ENCODE assay signal across 11 cellular contexts in the genomic region with DNA sequence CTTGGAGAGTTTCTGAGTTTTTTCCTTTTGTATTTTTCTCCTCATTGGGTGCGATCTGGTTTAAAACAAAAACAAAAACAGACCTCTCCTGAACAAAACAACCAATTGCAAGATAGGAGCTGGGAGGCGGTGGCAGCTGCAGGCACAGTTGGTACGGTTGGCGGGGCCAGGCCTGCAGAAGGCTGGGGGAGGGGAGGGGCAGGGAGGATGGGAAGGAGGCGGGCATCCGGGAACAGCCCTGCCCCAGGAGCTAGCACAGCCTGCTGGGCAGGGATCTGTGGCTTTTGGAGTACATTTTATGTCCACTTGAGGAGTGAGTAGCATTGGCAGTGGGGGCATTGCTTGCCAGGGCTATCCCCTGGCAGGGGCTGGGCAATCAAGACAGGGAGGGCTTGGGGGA. TPM values are rescaled to one million over a fixed set of nuclear protein-coding genes. Genes with fewer than 3 reads are reported as not detected.
DNase-seq lines count a peak whose midpoint lies in the region; ATAC-seq and TF ChIP-seq lines count a peak whose summit lies in the region.
"Had no signal": no experiment of that assay in that cellular context is flagged by ENCODE, and none has a peak within 500 bp of the region (broad histone marks: within the 10 kb centered on the region; RNA-seq: fewer than 3 reads in every experiment).

No MANE protein-coding gene starts in this region.

- no peak overlapping the region for H3K9ac ChIP-seq in SK-N-SH

- no peak overlapping the region for H3K4me2 ChIP-seq in SK-N-SH
- H3K4me2 ChIP-seq: A549 had no signal

- no peak overlapping the region for H3K4me3 ChIP-seq in SK-N-SH (ENCODE audit: low read depth in 2 of 2, low read length in 1 of 2)
- H3K4me3 ChIP-seq in lower lobe of right lung: no peak overlapping the region
- no peak overlapping the region for H3K4me3 ChIP-seq in thyroid gland (replicated peaks in 1 of 3)
- H3K4me3 ChIP-seq: A549, testis had no signal

- no peaks in the 10 kb centered on the region for H3K36me3 ChIP-seq in SK-N-SH (replicated peaks in 1 of 2; ENCODE audit: control insufficient read depth in 1 of 2, insufficient read depth in 2 of 2, low read length in 1 of 2)
- H3K36me3 ChIP-seq in lower lobe of right lung: no peaks in the 10 kb centered on the region
- no peaks in the 10 kb centered on the region for H3K36me3 ChIP-seq in thyroid gland

- CTCF ChIA-PET in SK-N-SH (lab: Yijun Ruan, JAX): interaction anchor here (0.8 to 2.0 kb wide), 5 partner anchors 8 to 69 kb away, joined by 3 to 8 read pairs (median 4); no protein-coding TSS in a partner anchor

- H4K20me1 ChIP-seq in SK-N-SH (ENCODE audit: insufficient read depth): no peaks in the 10 kb centered on the region

- no peak for TF ChIP-seq CTCF in SK-N-SH (IDR thresholded peaks at IDR 0.05)
- no peak for TF ChIP-seq CTCF in VCaP (conservative IDR thresholded peaks at IDR 0.05)
- no peak for TF ChIP-seq CTCF in lower lobe of right lung (IDR thresholded peaks at IDR 0.05)
- no peak for TF ChIP-seq CTCF in thyroid gland (IDR thresholded peaks at IDR 0.05)

- H3K4me1 ChIP-seq in SK-N-SH (ENCODE audit: control insufficient read depth in 1 of 2, insufficient read depth in 2 of 2, low read depth in 1 of 2, low read length in 1 of 2) (peaks cover 0 to 9% of the 10 kb centered on the region in 2 experiments; a peak in 1 of 4 replicates), lower lobe of right lung (peaks cover 30% of the 10 kb centered on the region), thyroid gland (peaks cover 19 to 41% of the 10 kb centered on the region in 2 donors)
- H3K4me1 ChIP-seq: A549, testis had no signal

- TF ChIP-seq EP300 in SK-N-SH (IDR thresholded peaks at IDR 0.05; ENCODE audit: borderline replicate concordance in 1 of 2, low read depth in 1 of 2, low read length in 1 of 2): no peak

- H2AFZ ChIP-seq in SK-N-SH (ENCODE audit: low read depth): no peak overlapping the region

- H3K27me3 ChIP-seq in SK-N-SH (ENCODE audit: insufficient read depth) (no peaks in the 10 kb centered on the region), lower lobe of right lung (ENCODE audit: low read depth) (no peaks in the 10 kb centered on the region), thyroid gland (no peaks in the 10 kb centered on the region)
- H3K27me3 ChIP-seq: testis had no signal

- H3K9me3 ChIP-seq in SK-N-SH: no peaks in the 10 kb centered on the region
- H3K9me3 ChIP-seq in lower lobe of right lung: no peaks in the 10 kb centered on the region
- H3K9me3 ChIP-seq in thyroid gland: no peaks in the 10 kb centered on the region
- H3K9me3 ChIP-seq: A549, testis had no signal

- TF ChIP-seq POLR2A in thyroid gland (IDR thresholded peaks at IDR 0.05): no peak

- WGBS in SK-N-SH (ENCODE audit: low lambda C conversion rate): 80% methylated on average over 6 of the region's 6 CpGs
- 22 to 38% methylated on average over 6 of the region's 6 CpGs for WGBS in thyroid gland, 2 donors

- peak; percentile 66 for DNase-seq in SK-N-SH
- peak; percentile 80 for DNase-seq in lower lobe of right lung
- DNase-seq in thyroid gland: peak; percentile 88 to 92
- DNase-seq in GM19238 (ENCODE audit: insufficient read length, low spot score): no peak
- DNase-seq: testis had no signal

- no peaks in the 10 kb centered on the region for H3F3A ChIP-seq in SK-N-SH (replicated peaks; ENCODE audit: insufficient read depth)

- no peaks in the 10 kb centered on the region for H3K9me2 ChIP-seq in SK-N-SH

- H3K79me2 ChIP-seq in SK-N-SH (ENCODE audit: insufficient read depth): no peaks in the 10 kb centered on the region

- no peak for TF ChIP-seq RAD21 in SK-N-SH (IDR thresholded peaks at IDR 0.05; ENCODE audit: low read length)

- no peak for ATAC-seq in SK-N-SH treated with all-trans-retinoic acid at 6 μM for 48 hours
- peak; percentile 72 to 81 for ATAC-seq in lower lobe of right lung
- no peak for ATAC-seq in HG02623 (IDR thresholded peaks at IDR 0.05; ENCODE audit: unreplicated experiment)
- ATAC-seq in GM21526 (IDR thresholded peaks at IDR 0.05; ENCODE audit: low FRiP score, unreplicated experiment): no peak

- intact Hi-C loops in lower lobe of right lung (cut with DNase I): no loop called here
- intact Hi-C loops in thyroid gland (cut with DNase I): no loop called here

- H3K27ac ChIP-seq in SK-N-SH (ENCODE audit: low read depth in 2 of 2, low read length in 1 of 2): no peak overlapping the region
- peak overlapping the region; percentile 44; the same call in 1 of the 2 replicates for H3K27ac ChIP-seq in VCaP
- H3K27ac ChIP-seq in lower lobe of right lung: peak overlapping the region; percentile 53
- H3K27ac ChIP-seq in thyroid gland: peak overlapping the region in 2 of 3 donors; percentile 3 to 67
- H3K27ac ChIP-seq: A549, testis had no signal

- POLR2A ChIA-PET in SK-N-SH (lab: Yijun Ruan, JAX): interaction anchor here (0.7 kb wide), 1 partner anchor 116 kb away, joined by 3 read pairs; a partner anchor contains a TSS

TF ChIP-seq in SK-N-SH, 30 proteins besides CTCF, POLR2A, EP300 and RAD21:
- TF ChIP-seq, protein P1, sequence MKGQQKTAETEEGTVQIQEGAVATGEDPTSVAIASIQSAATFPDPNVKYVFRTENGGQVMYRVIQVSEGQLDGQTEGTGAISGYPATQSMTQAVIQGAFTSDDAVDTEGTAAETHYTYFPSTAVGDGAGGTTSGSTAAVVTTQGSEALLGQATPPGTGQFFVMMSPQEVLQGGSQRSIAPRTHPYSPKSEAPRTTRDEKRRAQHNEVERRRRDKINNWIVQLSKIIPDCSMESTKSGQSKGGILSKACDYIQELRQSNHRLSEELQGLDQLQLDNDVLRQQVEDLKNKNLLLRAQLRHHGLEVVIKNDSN (IDR thresholded peaks at IDR 0.05; ENCODE audit: borderline replicate concordance, low read depth): no peak
- TF ChIP-seq CHD2 (IDR thresholded peaks at IDR 0.05; ENCODE audit: low read length, partially characterized antibody): peak; percentile 11

TF ChIP-seq in SK-N-SH treated with all-trans-retinoic acid at 6 μM for 48 hours, 23 proteins besides CTCF, POLR2A, EP300 and RAD21:
- no peak for TF ChIP-seq SNAI2 (CRISPR knock-in tag; IDR thresholded peaks at IDR 0.05)
- TF ChIP-seq ARNTL (CRISPR knock-in tag; IDR thresholded peaks at IDR 0.05; ENCODE audit: borderline replicate concordance, low read depth): no peak
- TF ChIP-seq, protein P2, sequence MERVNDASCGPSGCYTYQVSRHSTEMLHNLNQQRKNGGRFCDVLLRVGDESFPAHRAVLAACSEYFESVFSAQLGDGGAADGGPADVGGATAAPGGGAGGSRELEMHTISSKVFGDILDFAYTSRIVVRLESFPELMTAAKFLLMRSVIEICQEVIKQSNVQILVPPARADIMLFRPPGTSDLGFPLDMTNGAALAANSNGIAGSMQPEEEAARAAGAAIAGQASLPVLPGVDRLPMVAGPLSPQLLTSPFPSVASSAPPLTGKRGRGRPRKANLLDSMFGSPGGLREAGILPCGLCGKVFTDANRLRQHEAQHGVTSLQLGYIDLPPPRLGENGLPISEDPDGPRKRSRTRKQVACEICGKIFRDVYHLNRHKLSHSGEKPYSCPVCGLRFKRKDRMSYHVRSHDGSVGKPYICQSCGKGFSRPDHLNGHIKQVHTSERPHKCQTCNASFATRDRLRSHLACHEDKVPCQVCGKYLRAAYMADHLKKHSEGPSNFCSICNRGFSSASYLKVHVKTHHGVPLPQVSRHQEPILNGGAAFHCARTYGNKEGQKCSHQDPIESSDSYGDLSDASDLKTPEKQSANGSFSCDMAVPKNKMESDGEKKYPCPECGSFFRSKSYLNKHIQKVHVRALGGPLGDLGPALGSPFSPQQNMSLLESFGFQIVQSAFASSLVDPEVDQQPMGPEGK (CRISPR knock-in tag; IDR thresholded peaks at IDR 0.05; ENCODE audit: borderline replicate concordance): no peak
- no peak for TF ChIP-seq BACH2 (CRISPR knock-in tag; IDR thresholded peaks at IDR 0.05; ENCODE audit: borderline replicate concordance)
- no peak for TF ChIP-seq ZNF8 (CRISPR knock-in tag; IDR thresholded peaks at IDR 0.05)
- no peak for TF ChIP-seq ESRRG (CRISPR knock-in tag; IDR thresholded peaks at IDR 0.05)
- no peak for TF ChIP-seq RARB (CRISPR knock-in tag; IDR thresholded peaks at IDR 0.05)

RNA-seq across cellular contexts. Expression of a gene that starts 5.2 kb away (rescaled TPM):
- polyA plus RNA-seq in SK-N-SH (2012; rRNA removed): not detected in 2 replicates
- polyA plus RNA-seq in SK-N-SH (2012; cell fraction: cytosol; rRNA removed): not detected in 2 replicates
- polyA plus RNA-seq in SK-N-SH (2012; cell fraction: nucleus; rRNA removed): not detected in 2 replicates
- total RNA-seq in lower lobe of right lung: 26.6 TPM
- not detected for total RNA-seq in thyroid gland
- polyA plus RNA-seq: A549 had no signal

RNA-seq across cellular contexts. Expression of a gene that starts 38.5 kb away (rescaled TPM):
- polyA plus RNA-seq in SK-N-SH (2012; rRNA removed): 0.39 and 0.41 TPM in 2 replicates
- 0.17 and 0.18 TPM in 2 replicates for polyA plus RNA-seq in SK-N-SH (2012; cell fraction: cytosol; rRNA removed)
- 0.67 and 0.83 TPM in 2 replicates for polyA plus RNA-seq in SK-N-SH (2012; cell fraction: nucleus; rRNA removed)
- 0.86 TPM for total RNA-seq in lower lobe of right lung
- total RNA-seq in thyroid gland: 10 to 100 TPM in 1 of 4 donors, 1 to 10 TPM in 3; 4.0 to 14.4 (median 8.7) TPM
- total RNA-seq: RPMI7951 had no signal

Comparison
In these comparisons a context has a peak if more than half of its experiments do, and no peak if none do; other contexts are left out.
1. H3K27ac ChIP-seq: peak in VCaP (single experiment), lower lobe of right lung (single experiment) and thyroid gland (2 of 3); none in SK-N-SH (0 of 2).
2. ATAC-seq: peak in lower lobe of right lung (2 of 2); none in SK-N-SH treated with all-trans-retinoic acid at 6 μM for 48 hours (single experiment), HG02623 (single experiment) and GM21526 (single experiment).
3. RNA of a gene that starts 5.2 kb away (total RNA-seq): 26.6 TPM in lower lobe of right lung (single experiment); not detected in thyroid gland; every median in the first group is over 10 times any median in the second.